ENCODE assay signal across 24 cellular contexts in the genomic region with DNA sequence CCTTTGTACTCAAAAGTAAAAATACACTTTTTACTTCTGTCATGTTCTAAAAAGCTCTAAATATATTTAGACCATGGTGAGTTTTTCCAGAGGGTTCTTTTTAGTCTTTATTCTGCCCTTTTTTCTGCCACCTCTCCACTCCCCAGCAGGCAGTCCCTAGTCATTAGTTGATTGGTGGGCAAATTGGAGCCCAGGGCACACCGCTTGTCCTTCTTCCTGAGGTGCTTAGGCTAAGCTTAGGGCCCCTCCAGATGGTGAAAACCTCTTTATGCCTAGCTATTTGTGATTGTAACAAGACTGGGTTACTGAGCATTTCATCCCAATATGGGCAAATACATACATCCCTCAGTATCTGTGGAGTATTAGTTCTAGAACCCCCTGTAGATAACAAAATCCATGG. TPM values are rescaled to one million over a fixed set of nuclear protein-coding genes. Genes with fewer than 3 reads are reported as not detected.
DNase-seq lines count a peak whose midpoint lies in the region; ATAC-seq lines count a peak whose summit lies in the region.
"Had no signal": no experiment of that assay in that cellular context is flagged by ENCODE, and none has a peak within 500 bp of the region (broad histone marks: within the 10 kb centered on the region; RNA-seq: fewer than 3 reads in every experiment).

No MANE protein-coding gene starts in this region.

- H3K27me3 Mint-ChIP-seq in T-helper 2 cell treated with Interferon-gamma antibody and Interleukin-4, amounts not matched to agents 5 μg/mL and 100 μg/mL, for 36 hours (ENCODE audit: low read depth): peaks cover 9% of the 10 kb centered on the region
- H3K27me3 Mint-ChIP-seq in activated naive CD4-positive, alpha-beta T cell treated with anti-CD3 and anti-CD28 coated beads, Interleukin-2, amount 50 U/mL, for 24 hours: no peaks in the 10 kb centered on the region
- no peaks in the 10 kb centered on the region for H3K27me3 Mint-ChIP-seq in T-helper 17 cell
- no peaks in the 10 kb centered on the region for H3K27me3 Mint-ChIP-seq in naive thymus-derived CD4-positive, alpha-beta T cell

- CTCF ChIA-PET in naive thymus-derived CD4-positive, alpha-beta T cell (lab: Charles Lee): interaction anchor here (0.6 kb wide), 1 partner anchor 9 kb away, joined by 3 read pairs; no protein-coding TSS in a partner anchor

- no peaks in the 10 kb centered on the region for H3K36me3 ChIP-seq in naive thymus-derived CD4-positive, alpha-beta T cell (ENCODE audit: control insufficient read depth in 2 of 3, insufficient read depth in 3 of 3, low read length in 3 of 3)

- no peaks in the 10 kb centered on the region for H3K9me3 Mint-ChIP-seq in T-helper 2 cell treated with Interferon-gamma antibody and Interleukin-4, amounts not matched to agents 5 μg/mL and 100 μg/mL, for 36 hours
- peaks cover 7% of the 10 kb centered on the region for H3K9me3 Mint-ChIP-seq in activated naive CD4-positive, alpha-beta T cell treated with anti-CD3 and anti-CD28 coated beads, Interleukin-2, amount 50 U/mL, for 24 hours
- peaks cover 0 to 2% (median 0%) of the 10 kb centered on the region in 11 donors for H3K9me3 Mint-ChIP-seq in naive thymus-derived CD4-positive, alpha-beta T cell

- H3K27me3 ChIP-seq in naive thymus-derived CD4-positive, alpha-beta T cell (ENCODE audit: control insufficient read depth in 2 of 2, insufficient read depth in 2 of 2, low read length in 2 of 2): no peaks in the 10 kb centered on the region

- no peak for DNase-seq in T-helper 2 cell treated with Interferon-gamma antibody and Interleukin-4, amounts not matched to agents 5 μg/mL and 100 μg/mL, for 36 hours (ENCODE audit: low spot score)
- DNase-seq in T-helper 2 cell (no peak), T-helper 17 cell (no peak)
- DNase-seq in activated naive CD4-positive, alpha-beta T cell (lab: John Stamatoyannopoulos, UW): no peak
- no peak for DNase-seq in naive thymus-derived CD4-positive, alpha-beta T cell
- DNase-seq: GM23248, H7, Kasumi-1, NCI-H1105, NCI-H1436 treated with DMSO at 0.1 percent for 48 hours, NCI-H187 treated with DMSO at 0.1 percent for 48 hours, NCI-H2171 treated with DMSO at 0.1 percent for 48 hours, NCI-H345, NCI-H510A treated with DMSO at 0.1 percent for 48 hours, SIG-M5 had no signal

- no peak overlapping the region for H3K27ac ChIP-seq in naive thymus-derived CD4-positive, alpha-beta T cell (ENCODE audit: low read depth, low read length)
- H3K27ac ChIP-seq: GM23248 had no signal

- ATAC-seq in T-helper 17 cell (no peak), GM19452 (IDR thresholded peaks at IDR 0.05; ENCODE audit: unreplicated experiment) (no peak)
- ATAC-seq in naive thymus-derived CD4-positive, alpha-beta T cell: no peak
- ATAC-seq: HepG2 had no signal

- no peak overlapping the region for H3K4me3 ChIP-seq in naive thymus-derived CD4-positive, alpha-beta T cell (ENCODE audit: low read length)
- H3K4me3 ChIP-seq: GM23248 had no signal

- peaks cover 8 to 12% of the 10 kb centered on the region in 2 donors for H3K4me1 ChIP-seq in naive thymus-derived CD4-positive, alpha-beta T cell (ENCODE audit: control insufficient read depth in 2 of 2, insufficient read depth in 2 of 2, low read length in 2 of 2)

- peak overlapping the region; percentile 63 for H3K4me3 Mint-ChIP-seq in T-helper 2 cell treated with Interferon-gamma antibody and Interleukin-4, amounts not matched to agents 5 μg/mL and 100 μg/mL, for 36 hours
- H3K4me3 Mint-ChIP-seq in activated naive CD4-positive, alpha-beta T cell treated with anti-CD3 and anti-CD28 coated beads, Interleukin-2, amount 50 U/mL, for 24 hours: no peak overlapping the region
- peak overlapping the region; percentile 60 for H3K4me3 Mint-ChIP-seq in T-helper 17 cell
- peak overlapping the region in 6 of 10 donors; percentile 26 to 60 (median 53) for H3K4me3 Mint-ChIP-seq in naive thymus-derived CD4-positive, alpha-beta T cell

- H3K9me3 ChIP-seq in T-helper 17 cell (ENCODE audit: control insufficient read depth, low read length, poor library complexity, severe bottlenecking): no peaks in the 10 kb centered on the region
- no peaks in the 10 kb centered on the region for H3K9me3 ChIP-seq in naive thymus-derived CD4-positive, alpha-beta T cell (ENCODE audit: control insufficient read depth in 2 of 3, low read length in 3 of 3)

- peaks cover 41% of the 10 kb centered on the region for H3K4me1 Mint-ChIP-seq in T-helper 2 cell treated with Interferon-gamma antibody and Interleukin-4, amounts not matched to agents 5 μg/mL and 100 μg/mL, for 36 hours (ENCODE audit: low read depth)
- H3K4me1 Mint-ChIP-seq in activated naive CD4-positive, alpha-beta T cell treated with anti-CD3 and anti-CD28 coated beads, Interleukin-2, amount 50 U/mL, for 24 hours: peaks cover 23% of the 10 kb centered on the region
- peaks cover 22% of the 10 kb centered on the region for H3K4me1 Mint-ChIP-seq in T-helper 17 cell
- peaks cover 10 to 24% (median 17%) of the 10 kb centered on the region in 7 donors for H3K4me1 Mint-ChIP-seq in naive thymus-derived CD4-positive, alpha-beta T cell

- intact Hi-C loops in naive thymus-derived CD4-positive, alpha-beta T cell (cut with micrococcal nuclease): no loop called here

- peaks cover 4% of the 10 kb centered on the region for H3K36me3 Mint-ChIP-seq in T-helper 2 cell treated with Interferon-gamma antibody and Interleukin-4, amounts not matched to agents 5 μg/mL and 100 μg/mL, for 36 hours (ENCODE audit: low read depth)
- H3K36me3 Mint-ChIP-seq in activated naive CD4-positive, alpha-beta T cell treated with anti-CD3 and anti-CD28 coated beads, Interleukin-2, amount 50 U/mL, for 24 hours: peaks cover 8% of the 10 kb centered on the region
- H3K36me3 Mint-ChIP-seq in T-helper 17 cell (ENCODE audit: low read depth): peaks cover 8% of the 10 kb centered on the region
- H3K36me3 Mint-ChIP-seq in naive thymus-derived CD4-positive, alpha-beta T cell: peaks cover 3 to 43% (median 42%) of the 10 kb centered on the region in 5 donors

- POLR2A ChIA-PET in naive thymus-derived CD4-positive, alpha-beta T cell (lab: Charles Lee): no interaction called here

- peak overlapping the region; percentile 33 for H3K27ac Mint-ChIP-seq in T-helper 2 cell treated with Interferon-gamma antibody and Interleukin-4, amounts not matched to agents 5 μg/mL and 100 μg/mL, for 36 hours
- H3K27ac Mint-ChIP-seq in activated naive CD4-positive, alpha-beta T cell treated with anti-CD3 and anti-CD28 coated beads, Interleukin-2, amount 50 U/mL, for 24 hours: peak overlapping the region; percentile 5
- peak overlapping the region; percentile 57 for H3K27ac Mint-ChIP-seq in T-helper 17 cell
- H3K27ac Mint-ChIP-seq in naive thymus-derived CD4-positive, alpha-beta T cell: peak overlapping the region in 3 of 9 donors; percentile 5 to 40 (median 17)

RNA-seq across cellular contexts. Expression of gene TREML1, which starts 6.2 kb away (rescaled TPM):
- total RNA-seq in T-helper 17 cell: 10 to 100 TPM in 1 of 2 donors, 1 to 10 TPM in 1; 3.0 to 68.6 TPM
- total RNA-seq in naive thymus-derived CD4-positive, alpha-beta T cell: 1 to 10 TPM in 1 of 5 experiments, not detected in 4; 3.2 TPM
- polyA plus RNA-seq in naive thymus-derived CD4-positive, alpha-beta T cell: not detected
- total RNA-seq: A172, Daoy, G401, GM23248, H7, HepG2, HT1080, M059J had no signal
- polyA plus RNA-seq: BJ, GM23248, HepG2 had no signal

RNA-seq across cellular contexts. Expression of gene TREM2, which starts 15.0 kb away (rescaled TPM):
- not detected for total RNA-seq in T-helper 17 cell
- 1 to 10 TPM in 2 of 5 experiments, not detected in 3; 3.1 to 3.2 TPM for total RNA-seq in naive thymus-derived CD4-positive, alpha-beta T cell
- not detected for polyA plus RNA-seq in naive thymus-derived CD4-positive, alpha-beta T cell
- total RNA-seq: A172, Daoy, G401, GM23248, H7, M059J had no signal
- polyA plus RNA-seq: BJ, GM23248, HepG2 had no signal

RNA-seq across cellular contexts. Expression of gene TREML2, which starts 53.0 kb away (rescaled TPM):
- 1 to 10 TPM; 2.9 to 3.8 TPM for total RNA-seq in T-helper 17 cell
- 10 to 100 TPM in 1 of 5 experiments, 1 to 10 TPM in 2, under 1 TPM in 2; 0.54 to 19.8 (median 3.7) TPM for total RNA-seq in naive thymus-derived CD4-positive, alpha-beta T cell
- polyA plus RNA-seq in naive thymus-derived CD4-positive, alpha-beta T cell: 1 to 10 TPM; 1.8 to 5.4 TPM
- total RNA-seq: A172, Daoy, G401, GM23248, H7, HepG2, HT1080, M059J had no signal
- polyA plus RNA-seq: BJ, GM23248, HepG2 had no signal
